Comparison of ENCODE assay signal across 30 cellular contexts in genomic region chr4:127006509-127006908, GRCh38.
"Had no signal": no experiment of that assay in that cellular context is flagged by ENCODE, and none has a peak within 500 bp of the region (broad histone marks: within the 10 kb centered on the region; RNA-seq: fewer than 3 reads in every experiment).

No MANE protein-coding gene starts in this region.

- H3K36me3 ChIP-seq: ascending aorta, brain microvascular endothelial cell, cardiac muscle cell, MG63 had no signal

- H3K4me1 ChIP-seq: ascending aorta had no signal

- H3K4me3 ChIP-seq: ascending aorta, cardiac muscle cell, MG63 had no signal

- H3K4me3 Mint-ChIP-seq: activated CD4-positive, alpha-beta memory T cell treated with anti-CD3 and anti-CD28 coated beads, Interleukin-2, amount 10 ng/mL, durations not matched to agents 7 days and 5 days; activated CD4-positive, alpha-beta T cell treated with anti-CD3 and anti-CD28 coated beads for 36 hours; activated naive CD4-positive, alpha-beta T cell treated with anti-CD3 and anti-CD28 coated beads, Interleukin-2, amount 10 ng/mL, durations not matched to agents 7 days and 5 days; activated naive CD8-positive, alpha-beta T cell treated with anti-CD3 and anti-CD28 coated beads, Interleukin-2, amount 10 ng/mL, durations not matched to agents 7 days and 5 days; activated T-helper 17 cell treated with anti-CD3 and anti-CD28 coated beads, Interleukin-2, amount 50 U/mL, for 72 hours; T-cell had no signal

- H3K27me3 ChIP-seq: ascending aorta, brain microvascular endothelial cell, cardiac muscle cell, MG63 had no signal

- H3K27me3 Mint-ChIP-seq: activated CD4-positive, alpha-beta memory T cell treated with anti-CD3 and anti-CD28 coated beads, Interleukin-2, amount 10 ng/mL, durations not matched to agents 7 days and 5 days; activated CD4-positive, alpha-beta T cell treated with anti-CD3 and anti-CD28 coated beads for 36 hours; activated naive CD4-positive, alpha-beta T cell treated with anti-CD3 and anti-CD28 coated beads, Interleukin-2, amount 10 ng/mL, durations not matched to agents 7 days and 5 days; activated naive CD8-positive, alpha-beta T cell treated with anti-CD3 and anti-CD28 coated beads, Interleukin-2, amount 10 ng/mL, durations not matched to agents 7 days and 5 days; activated T-helper 17 cell treated with anti-CD3 and anti-CD28 coated beads, Interleukin-2, amount 50 U/mL, for 72 hours; T-cell had no signal

- H3K27ac Mint-ChIP-seq: activated CD4-positive, alpha-beta memory T cell treated with anti-CD3 and anti-CD28 coated beads, Interleukin-2, amount 10 ng/mL, durations not matched to agents 7 days and 5 days; activated CD4-positive, alpha-beta T cell treated with anti-CD3 and anti-CD28 coated beads for 36 hours; activated naive CD4-positive, alpha-beta T cell treated with anti-CD3 and anti-CD28 coated beads, Interleukin-2, amount 10 ng/mL, durations not matched to agents 7 days and 5 days; activated naive CD8-positive, alpha-beta T cell treated with anti-CD3 and anti-CD28 coated beads, Interleukin-2, amount 10 ng/mL, durations not matched to agents 7 days and 5 days; activated T-helper 17 cell treated with anti-CD3 and anti-CD28 coated beads, Interleukin-2, amount 50 U/mL, for 72 hours; T-cell had no signal

- ATAC-seq: activated CD4-positive, alpha-beta T cell treated with anti-CD3 and anti-CD28 coated beads for 36 hours; activated T-helper 17 cell treated with anti-CD3 and anti-CD28 coated beads, Interleukin-2, amount 50 U/mL, for 72 hours; T-cell had no signal

- H3K4me1 Mint-ChIP-seq: activated CD4-positive, alpha-beta memory T cell treated with anti-CD3 and anti-CD28 coated beads, Interleukin-2, amount 10 ng/mL, durations not matched to agents 7 days and 5 days; activated CD4-positive, alpha-beta T cell treated with anti-CD3 and anti-CD28 coated beads for 36 hours; activated naive CD4-positive, alpha-beta T cell treated with anti-CD3 and anti-CD28 coated beads, Interleukin-2, amount 10 ng/mL, durations not matched to agents 7 days and 5 days; activated naive CD8-positive, alpha-beta T cell treated with anti-CD3 and anti-CD28 coated beads, Interleukin-2, amount 10 ng/mL, durations not matched to agents 7 days and 5 days; activated T-helper 17 cell treated with anti-CD3 and anti-CD28 coated beads, Interleukin-2, amount 50 U/mL, for 72 hours; T-cell had no signal

- H3K9me3 ChIP-seq: ascending aorta, MG63 had no signal

- H3K36me3 Mint-ChIP-seq: activated naive CD4-positive, alpha-beta T cell treated with anti-CD3 and anti-CD28 coated beads, Interleukin-2, amount 10 ng/mL, durations not matched to agents 7 days and 5 days; activated naive CD8-positive, alpha-beta T cell treated with anti-CD3 and anti-CD28 coated beads, Interleukin-2, amount 10 ng/mL, durations not matched to agents 7 days and 5 days; T-cell had no signal

- DNase-seq: activated CD4-positive, alpha-beta memory T cell treated with anti-CD3 and anti-CD28 coated beads, Interleukin-2, amount 10 ng/mL, durations not matched to agents 7 days and 5 days; activated CD4-positive, alpha-beta T cell treated with anti-CD3 and anti-CD28 coated beads for 36 hours; activated CD4-positive, alpha-beta T cell treated with anti-CD3 and anti-CD28 coated beads, Interleukin-2, amount 50 U/mL, for 1 hour; activated CD4-positive, CD25-positive, alpha-beta regulatory T cell; activated gamma-delta T cell; activated naive CD4-positive, alpha-beta T cell treated with anti-CD3 and anti-CD28 coated beads, Interleukin-2, amount 10 ng/mL, durations not matched to agents 7 days and 5 days; activated naive CD8-positive, alpha-beta T cell treated with anti-CD3 and anti-CD28 coated beads, Interleukin-2, amount 10 ng/mL, durations not matched to agents 7 days and 5 days; activated T-cell treated with anti-CD3 and anti-CD28 coated beads for 4 hours; activated T-cell treated with anti-CD3 and anti-CD28 coated beads, Interleukin-2, amount 50 U/mL, for 48 hours; amniotic stem cell; brain microvascular endothelial cell; cerebellar nuclear complex; MG63; MV-4-11; NCI-H1092 treated with DMSO at 0.1 percent for 48 hours; NCI-H1417 treated with DMSO at 0.1 percent for 48 hours; NCI-H1694; NCI-H2029 treated with DMSO at 0.1 percent for 48 hours; NCI-H345; NCI-H510A; NCI-H526 treated with DMSO at 0.1 percent for 48 hours; NCI-H82; SIG-M5; T-cell; T-helper 2 cell; T1000 had no signal

- H3K27ac ChIP-seq: ascending aorta, brain microvascular endothelial cell, cardiac muscle cell, VCaP had no signal

- H3K9me3 Mint-ChIP-seq: activated naive CD4-positive, alpha-beta T cell treated with anti-CD3 and anti-CD28 coated beads, Interleukin-2, amount 10 ng/mL, durations not matched to agents 7 days and 5 days had no signal
